Comparison of ENCODE assay signal across 19 cellular contexts in genomic region chr20:25675161-25675560, GRCh38.
"Had no signal": no experiment of that assay in that cellular context is flagged by ENCODE, and none has a peak within 500 bp of the region (broad histone marks: within the 10 kb centered on the region; RNA-seq: fewer than 3 reads in every experiment).

No MANE protein-coding gene starts in this region.

- H2AFZ ChIP-seq: hepatocyte, parathyroid adenoma had no signal

- H3K9ac ChIP-seq: parathyroid adenoma had no signal

- DNase-seq: effector memory CD8-positive, alpha-beta T cell; erythroblast; foreskin melanocyte; head of caudate nucleus; left colon; naive B cell; psoas muscle; retina; right lobe of liver; spleen; stimulated activated CD4-positive, alpha-beta T cell treated with anti-CD3 and anti-CD28 coated beads, Interleukin-15, amount 100 ng/mL, for 24 hours; stimulated activated CD4-positive, alpha-beta T cell treated with anti-CD3 and anti-CD28 coated beads, Interleukin-1b, Interleukin-23, amount 100 ng/mL, for 48 hours; stimulated activated CD4-positive, alpha-beta T cell treated with anti-CD3 and anti-CD28 coated beads, Interleukin-4, amount 100 ng/mL, for 24 hours; tibial artery; upper lobe of left lung had no signal

- H3K4me1 ChIP-seq: psoas muscle, right lobe of liver, spleen, tibial artery, upper lobe of left lung, vagina had no signal

- ATAC-seq: effector memory CD8-positive, alpha-beta T cell; left colon; psoas muscle; right lobe of liver; stimulated activated memory B cell treated with anti-CD40 and anti-IgM and Interleukin-4, amounts not matched to agents 10 μg/mL and 1 μg/mL and 100 μg/mL, for 72 hours had no signal

- H3K9me3 ChIP-seq: psoas muscle, right lobe of liver, spleen, tibial artery, upper lobe of left lung, vagina had no signal

- H3K27ac ChIP-seq: hepatocyte, parathyroid adenoma, psoas muscle, right lobe of liver, spleen, tibial artery, upper lobe of left lung, vagina had no signal

- H3K27me3 ChIP-seq: hepatocyte, right lobe of liver, spleen, tibial artery, upper lobe of left lung, vagina had no signal

- H3K4me2 ChIP-seq: hepatocyte had no signal

- H3K4me3 ChIP-seq: hepatocyte, psoas muscle, right lobe of liver, spleen, tibial artery, upper lobe of left lung, vagina had no signal

- H3K79me2 ChIP-seq: hepatocyte, parathyroid adenoma had no signal
